1 cellular context compared by ENCODE assay signal in genomic region chr2:105102001-105102400, GRCh38.
TF ChIP-seq lines count a peak whose summit lies in the region.

No MANE protein-coding gene starts in this region.

TF ChIP-seq in GM23338, 12 proteins besides CTCF, POLR2A, EP300 and RAD21 (continued from another document):
- no peak for TF ChIP-seq ZNF462 (CRISPR knock-in tag; IDR thresholded peaks at IDR 0.05)
